ENCODE assay signal across 23 cellular contexts in genomic region chr16:707062-707538, GRCh38. TPM values are rescaled to one million over a fixed set of nuclear protein-coding genes. Genes with fewer than 3 reads are reported as not detected.
A peak's percentile ranks its signal among the peaks of the same experiment; 100 is the strongest.
DNase-seq lines count a peak whose midpoint lies in the region; ATAC-seq and TF ChIP-seq lines count a peak whose summit lies in the region.
"Had no signal": no experiment of that assay in that cellular context is flagged by ENCODE, and none has a peak within 500 bp of the region (broad histone marks: within the 10 kb centered on the region; RNA-seq: fewer than 3 reads in every experiment).

No MANE protein-coding gene starts in this region.

- DNase-seq in RWPE2 (ENCODE audit: low spot score): no peak
- DNase-seq in amniotic stem cell (lab: John Stamatoyannopoulos, UW): no peak
- no peak for DNase-seq in NCI-H2171 treated with DMSO at 0.1 percent for 48 hours (lab: John Stamatoyannopoulos, UW)
- no peak for DNase-seq in activated gamma-delta T cell treated with Interleukin-2 at 50 U/mL for 16 hours
- no peak for DNase-seq in immature natural killer cell
- DNase-seq: activated CD8-positive, alpha-beta memory T cell treated with anti-CD3 and anti-CD28 coated beads for 24 hours; activated T-cell treated with anti-CD3 and anti-CD28 coated beads, Interleukin-2, amount 50 U/mL, for 72 hours; brain microvascular endothelial cell; CD8-positive, alpha-beta memory T cell; colonic mucosa; left ventricle myocardium inferior; midbrain; MM.1S; NCI-H187 treated with DMSO at 0.1 percent for 48 hours; stimulated activated CD4-positive, alpha-beta T cell treated with anti-CD3 and anti-CD28 coated beads, Interleukin-2, amount 100 ng/mL, for 24 hours; stimulated activated naive B cell treated with anti-CD40 and anti-IgM and Interleukin-4, amounts not matched to agents 10 μg/mL and 1 μg/mL and 100 μg/mL, for 72 hours had no signal

- H3K9me3 ChIP-seq in BLaER1: no peaks in the 10 kb centered on the region
- H3K9me3 ChIP-seq in HUES48 (ENCODE audit: control insufficient read depth, insufficient read depth, low read length): no peaks in the 10 kb centered on the region
- no peaks in the 10 kb centered on the region for H3K9me3 ChIP-seq in RWPE2 (ENCODE audit: severe bottlenecking)
- no peaks in the 10 kb centered on the region for H3K9me3 ChIP-seq in iPS-15b (ENCODE audit: control insufficient read depth, insufficient read depth, low read length)
- H3K9me3 ChIP-seq: colonic mucosa, left ventricle myocardium inferior, prostate gland had no signal

- no peak overlapping the region for H3K4me3 Mint-ChIP-seq in immature natural killer cell
- H3K4me3 Mint-ChIP-seq: activated T-cell treated with anti-CD3 and anti-CD28 coated beads, Interleukin-2, amount 50 U/mL, for 72 hours had no signal

- no peaks in the 10 kb centered on the region for H3K36me3 Mint-ChIP-seq in immature natural killer cell
- H3K36me3 Mint-ChIP-seq: activated naive CD8-positive, alpha-beta T cell; CD8-positive, alpha-beta memory T cell had no signal

- H3K4me2 ChIP-seq in BLaER1: peak overlapping the region; percentile 90

- no peaks in the 10 kb centered on the region for H3K36me3 ChIP-seq in BLaER1
- no peaks in the 10 kb centered on the region for H3K36me3 ChIP-seq in HUES48 (ENCODE audit: control insufficient read depth, insufficient read depth, low read length)
- no peaks in the 10 kb centered on the region for H3K36me3 ChIP-seq in RWPE2 (ENCODE audit: low read depth)
- no peaks in the 10 kb centered on the region for H3K36me3 ChIP-seq in iPS-15b (ENCODE audit: control insufficient read depth, insufficient read depth, low read length)
- H3K36me3 ChIP-seq: brain microvascular endothelial cell, colonic mucosa, left ventricle myocardium inferior, prostate gland had no signal

- H3K9ac ChIP-seq in BLaER1 (no peak overlapping the region), HUES48 (ENCODE audit: low read depth, low read length) (no peak overlapping the region), iPS-15b (ENCODE audit: low read depth, low read length) (no peak overlapping the region)

- no peak overlapping the region for H3K27ac ChIP-seq in BLaER1
- H3K27ac ChIP-seq in HUES48 (ENCODE audit: low read depth, low read length): no peak overlapping the region
- H3K27ac ChIP-seq in RWPE2 (ENCODE audit: poor library complexity, severe bottlenecking): peak overlapping the region; percentile 10
- H3K27ac ChIP-seq: brain microvascular endothelial cell, colonic mucosa, left ventricle myocardium inferior, prostate gland, skin epidermis had no signal

- H3K4me3 ChIP-seq in BLaER1: 0 out of 2 replicates have a peak overlapping the region, but pooled peaks have one; percentile 65
- H3K4me3 ChIP-seq in HUES48 (ENCODE audit: low read depth, low read length): peak overlapping the region; percentile 49; the same call in 1 of the 2 replicates
- no peak overlapping the region for H3K4me3 ChIP-seq in RWPE2 (ENCODE audit: severe bottlenecking)
- H3K4me3 ChIP-seq in iPS-15b (ENCODE audit: low read depth, low read length): peak overlapping the region; percentile 55
- H3K4me3 ChIP-seq: colonic mucosa, prostate gland, skin epidermis had no signal

- H3K4me1 Mint-ChIP-seq in immature natural killer cell: no peaks in the 10 kb centered on the region

- ATAC-seq in RWPE2 (ENCODE audit: low read depth): peak; percentile 24
- ATAC-seq: activated T-cell treated with anti-CD3 and anti-CD28 coated beads, Interleukin-2, amount 50 U/mL, for 72 hours; HepG2; stimulated activated naive B cell treated with anti-CD40 and anti-IgM and Interleukin-4, amounts not matched to agents 10 μg/mL and 1 μg/mL and 100 μg/mL, for 72 hours had no signal

- TF ChIP-seq CTCF in RWPE2 (IDR thresholded peaks at IDR 0.05; ENCODE audit: poor library complexity, severe bottlenecking): no peak

- H3K4me1 ChIP-seq in BLaER1 (peaks cover 39% of the 10 kb centered on the region), HUES48 (ENCODE audit: control insufficient read depth, insufficient read depth, low read length) (peaks cover 2% of the 10 kb centered on the region; the same call in 1 of the 2 replicates), RWPE2 (ENCODE audit: insufficient read depth, poor library complexity, severe bottlenecking) (peaks cover 5% of the 10 kb centered on the region), iPS-15b (ENCODE audit: control insufficient read depth, insufficient read depth, low read length) (no peaks in the 10 kb centered on the region)
- H3K4me1 ChIP-seq: colonic mucosa, prostate gland had no signal

- peaks cover 84% of the 10 kb centered on the region for H4K20me1 ChIP-seq in BLaER1

- H3K27ac Mint-ChIP-seq in immature natural killer cell: no peak overlapping the region
- H3K27ac Mint-ChIP-seq: activated naive CD8-positive, alpha-beta T cell; activated T-cell treated with anti-CD3 and anti-CD28 coated beads, Interleukin-2, amount 50 U/mL, for 72 hours; CD8-positive, alpha-beta memory T cell; stimulated activated naive B cell treated with anti-CD40 and anti-IgM and Interleukin-4, amounts not matched to agents 10 μg/mL and 1 μg/mL and 100 μg/mL, for 72 hours had no signal

- H3K27me3 ChIP-seq in BLaER1 (peaks cover 98% of the 10 kb centered on the region), HUES48 (ENCODE audit: control insufficient read depth, insufficient read depth, low read length) (peaks cover 72% of the 10 kb centered on the region), RWPE2 (ENCODE audit: insufficient read depth, poor library complexity, severe bottlenecking) (no peaks in the 10 kb centered on the region), iPS-15b (ENCODE audit: control insufficient read depth, insufficient read depth, low read length) (peaks cover 59% of the 10 kb centered on the region)

- H3K9me3 Mint-ChIP-seq in immature natural killer cell: peaks cover 0 to 1% (median 0%) of the 10 kb centered on the region in 6 donors
- H3K9me3 Mint-ChIP-seq: activated T-cell treated with anti-CD3 and anti-CD28 coated beads, Interleukin-2, amount 50 U/mL, for 72 hours; CD8-positive, alpha-beta memory T cell; stimulated activated naive B cell treated with anti-CD40 and anti-IgM and Interleukin-4, amounts not matched to agents 10 μg/mL and 1 μg/mL and 100 μg/mL, for 72 hours had no signal

- H3K27me3 Mint-ChIP-seq in immature natural killer cell (ENCODE audit: low read depth in 3 of 3): peaks cover 5 to 20% (median 8%) of the 10 kb centered on the region in 3 donors

RNA-seq across cellular contexts. Expression of gene FBXL16, which starts 1.5 kb away (rescaled TPM):
- under 1 TPM in 1 of 3 donors, not detected in 2; 0.20 TPM for polyA plus RNA-seq in immature natural killer cell

RNA-seq across cellular contexts. Expression of gene METRN, which starts 7.8 kb away (rescaled TPM):
- polyA plus RNA-seq in immature natural killer cell: 10 to 100 TPM; 29.6 to 61.7 (median 45.4) TPM

RNA-seq across cellular contexts. Expression of gene ANTKMT, which starts 13.8 kb away (rescaled TPM):
- 100 to 1,000 TPM in 1 of 3 donors, 10 to 100 TPM in 2; 71.7 to 110 (median 94.1) TPM for polyA plus RNA-seq in immature natural killer cell

RNA-seq across cellular contexts. Expression of gene WDR24, which starts 16.9 kb away (rescaled TPM):
- 10 to 100 TPM in 1 of 3 donors, 1 to 10 TPM in 2; 4.9 to 15.1 (median 5.2) TPM for polyA plus RNA-seq in immature natural killer cell

RNA-seq across cellular contexts. Expression of gene CCDC78, which starts 19.1 kb away (rescaled TPM):
- 1 to 10 TPM in 2 of 3 donors, under 1 TPM in 1; 0.34 to 1.7 (median 1.4) TPM for polyA plus RNA-seq in immature natural killer cell
